9 cellular contexts compared by ENCODE assay signal in the genomic region with DNA sequence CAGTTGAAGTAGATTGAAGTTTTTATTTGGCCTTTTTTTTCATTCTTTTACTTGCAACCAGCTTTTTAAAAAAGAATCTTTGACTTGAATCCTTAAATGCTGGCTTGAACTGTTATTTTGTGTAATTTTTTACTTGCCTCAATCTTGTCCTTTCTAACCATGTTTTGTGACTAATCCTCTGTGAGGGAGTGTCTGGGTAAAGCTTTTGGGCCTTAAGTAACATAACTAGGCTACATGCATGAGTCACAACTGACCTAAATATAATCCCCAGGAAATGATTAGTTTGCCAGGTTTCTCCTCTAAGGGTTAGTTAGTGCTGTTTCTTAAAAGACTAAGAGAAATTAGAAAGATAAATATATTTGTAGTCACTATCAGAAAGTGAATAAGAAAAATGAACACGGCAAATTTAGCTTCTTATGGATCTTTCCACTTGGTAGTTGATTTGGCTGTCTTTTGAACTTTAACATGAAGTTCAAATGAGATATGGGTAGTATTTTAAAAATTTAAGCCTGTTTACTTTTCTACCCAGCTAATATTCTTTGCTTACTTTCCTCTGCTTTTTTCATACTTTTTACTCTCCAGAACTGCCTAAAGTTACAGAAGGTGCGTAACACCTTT. TPM values are rescaled to one million over a fixed set of nuclear protein-coding genes. Genes with fewer than 3 reads are reported as not detected.
DNase-seq lines count a peak whose midpoint lies in the region; ATAC-seq, FAIRE-seq and TF ChIP-seq lines count a peak whose summit lies in the region.
"Had no signal": no experiment of that assay in that cellular context is flagged by ENCODE, and none has a peak within 500 bp of the region (broad histone marks: within the 10 kb centered on the region; RNA-seq: fewer than 3 reads in every experiment).

No MANE protein-coding gene starts in this region.

- no peak overlapping the region for H2BK5ac ChIP-seq in mesendoderm (ENCODE audit: low read length)

- H3K27ac Mint-ChIP-seq in HFFc6: peak overlapping the region; percentile 86

- ATAC-seq in GM18499 (IDR thresholded peaks at IDR 0.05; ENCODE audit: insufficient read depth, unreplicated experiment): peak; percentile 91

- H3K36me3 Mint-ChIP-seq in HFFc6 (ENCODE audit: low read depth): peaks cover 19% of the 10 kb centered on the region

- no peak overlapping the region for H3K9ac ChIP-seq in mesendoderm (ENCODE audit: low read length)

- WGBS in mesendoderm (ENCODE audit: extremely low coverage, insufficient coverage, low lambda C conversion rate): no CpG with 5 or more reads among the region's 2 CpGs

- peaks cover 40% of the 10 kb centered on the region for H3K4me1 Mint-ChIP-seq in HFFc6 (ENCODE audit: low read depth)

- H3K4ac ChIP-seq in mesendoderm (ENCODE audit: low read depth, low read length): no peak overlapping the region

- no peak overlapping the region for H3K4me3 ChIP-seq in bronchial epithelial cell (ENCODE audit: low read depth, low read length)
- H3K4me3 ChIP-seq in mesendoderm (ENCODE audit: low read length): no peak overlapping the region

- H4K5ac ChIP-seq in mesendoderm (ENCODE audit: low read length): no peak overlapping the region

- no peak overlapping the region for H3K27ac ChIP-seq in mesendoderm (ENCODE audit: low read depth, low read length)

- FAIRE-seq in bronchial epithelial cell (lab: Jason Lieb, UNC): no peak

- no peak overlapping the region for H2BK15ac ChIP-seq in mesendoderm (replicated peaks; ENCODE audit: low read depth)

- no peaks in the 10 kb centered on the region for H3K79me1 ChIP-seq in mesendoderm (ENCODE audit: low read length)

- no peak overlapping the region for H3K56ac ChIP-seq in mesendoderm (ENCODE audit: low read length)

- H3K27me3 ChIP-seq in bronchial epithelial cell (ENCODE audit: control insufficient read depth, insufficient read depth, low read length) (no peaks in the 10 kb centered on the region), mesendoderm (ENCODE audit: insufficient read depth, low read length, poor library complexity) (no peaks in the 10 kb centered on the region)

- no peaks in the 10 kb centered on the region for H3K27me3 Mint-ChIP-seq in HFFc6 (ENCODE audit: insufficient read depth)

- H3K23ac ChIP-seq in mesendoderm (ENCODE audit: low read length): no peak overlapping the region

- no peaks in the 10 kb centered on the region for H3K4me1 ChIP-seq in mesendoderm (ENCODE audit: control insufficient read depth, low read depth, low read length)

- H3K79me2 ChIP-seq in mesendoderm (ENCODE audit: control insufficient read depth, insufficient read depth, low read length): no peaks in the 10 kb centered on the region

- H3K36me3 ChIP-seq in bronchial epithelial cell (ENCODE audit: control insufficient read depth, insufficient read depth, low read length) (peaks cover 3% of the 10 kb centered on the region), mesendoderm (ENCODE audit: control insufficient read depth, insufficient read depth, low read length) (no peaks in the 10 kb centered on the region)

- no peak overlapping the region for H3K4me2 ChIP-seq in mesendoderm (ENCODE audit: low read length)

- DNase-seq in HFFc6 (peak; percentile 89), NAMALWA (ENCODE audit: low spot score) (peak; percentile 57), bronchial epithelial cell (ENCODE audit: low read depth) (peak; percentile 97), mesendoderm (peak; percentile 44), NCI-H1694 (lab: John Stamatoyannopoulos, UW) (no peak), NCI-H2107 (lab: John Stamatoyannopoulos, UW) (no peak)

- H3K4me3 Mint-ChIP-seq in HFFc6: peak overlapping the region; percentile 76

- no peak overlapping the region for H2BK120ac ChIP-seq in mesendoderm (ENCODE audit: low read depth, low read length)

- H2AK5ac ChIP-seq in mesendoderm (ENCODE audit: low read length): no peak overlapping the region

- no peak for TF ChIP-seq CTCF in HFFc6 (IDR thresholded peaks at IDR 0.05)
- TF ChIP-seq CTCF in bronchial epithelial cell (IDR thresholded peaks at IDR 0.05; ENCODE audit: insufficient read depth, low read length, severe bottlenecking): no peak

- no peak overlapping the region for H4K8ac ChIP-seq in mesendoderm (ENCODE audit: low read depth, low read length)

- H3K9me3 Mint-ChIP-seq in HFFc6: no peaks in the 10 kb centered on the region

- H3K18ac ChIP-seq in mesendoderm (ENCODE audit: low read length): no peak overlapping the region

RNA-seq across cellular contexts. Expression of gene EXOC1, which starts 13.0 kb away (rescaled TPM):
- 10 to 100 TPM; 28.8 to 32.6 (median 31.4) TPM for total RNA-seq in HFFc6 (2021; fragmentation: NEBNext Ultra II Directional; extraction: Animal tissue kit (Norgen Biotek cat#: 25700))
- total RNA-seq in bronchial epithelial cell: 36.9 and 47.2 TPM in 2 replicates
- polyA plus RNA-seq in mesendoderm (2013, experiment 1 of 2): 11.9 TPM
- polyA plus RNA-seq in mesendoderm (2013, experiment 2 of 2): 12.3 TPM

RNA-seq across cellular contexts. Expression of gene EXOC1L, which starts 46.8 kb away (rescaled TPM):
- not detected for total RNA-seq in HFFc6 (2021; fragmentation: NEBNext Ultra II Directional; extraction: Animal tissue kit (Norgen Biotek cat#: 25700))
- not detected in 2 replicates for total RNA-seq in bronchial epithelial cell
- polyA plus RNA-seq in mesendoderm (2013, experiment 1 of 2): 0.13 TPM
- 0.10 TPM for polyA plus RNA-seq in mesendoderm (2013, experiment 2 of 2)
- total RNA-seq: activated CD8-positive, alpha-beta memory T cell treated with anti-CD3 and anti-CD28 coated beads for 36 hours had no signal
- polyA plus RNA-seq: thymus had no signal

Comparison
In these comparisons a context has a peak if more than half of its experiments do, and no peak if none do; other contexts are left out.
1. DNase-seq: peak in HFFc6 (single experiment), NAMALWA (single experiment), bronchial epithelial cell (single experiment) and mesendoderm (single experiment); none in NCI-H1694 (single experiment) and NCI-H2107 (single experiment).